17 cellular contexts compared by ENCODE assay signal in the genomic region with DNA sequence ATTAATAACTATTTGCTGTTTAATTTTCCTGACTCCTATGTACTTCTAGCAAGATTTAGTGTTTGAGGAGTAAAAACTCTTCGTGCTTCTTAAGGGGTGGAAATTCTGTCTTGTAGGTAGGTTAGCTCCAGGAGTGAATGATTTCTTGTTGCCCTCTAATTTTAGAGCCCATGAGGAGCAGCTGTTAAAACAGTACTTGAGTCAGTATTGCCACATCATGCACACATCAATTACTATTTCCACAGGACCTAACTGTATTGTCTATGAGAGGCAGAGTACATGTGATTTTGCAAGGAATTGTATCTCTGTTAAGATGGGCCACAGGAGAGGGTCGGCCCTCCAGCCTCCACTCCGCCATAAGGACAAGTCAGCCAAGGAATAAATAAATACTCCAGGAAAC.
"Had no signal": no experiment of that assay in that cellular context is flagged by ENCODE, and none has a peak within 500 bp of the region (broad histone marks: within the 10 kb centered on the region; RNA-seq: fewer than 3 reads in every experiment).

No MANE protein-coding gene starts in this region.

- H3K9me3 Mint-ChIP-seq: activated naive CD8-positive, alpha-beta T cell treated with anti-CD3 and anti-CD28 coated beads, Interleukin-2, amount 50 U/mL, for 24 hours; memory B cell; nephron; stimulated activated naive CD8-positive, alpha-beta T cell treated with anti-CD3 and anti-CD28 coated beads, Interleukin-15, Interleukin-2, amounts not matched to agents 100 ng/mL and 50 ng/mL, for 24 hours had no signal

- ATAC-seq: activated CD8-positive, alpha-beta T cell treated with anti-CD3 and anti-CD28 coated beads, Interleukin-2, amount 10 ng/mL, durations not matched to agents 7 days and 5 days; activated naive CD8-positive, alpha-beta T cell treated with anti-CD3 and anti-CD28 coated beads, Interleukin-2, amount 50 U/mL, for 24 hours had no signal

- H3K36me3 Mint-ChIP-seq: memory B cell had no signal

- H3K4me3 ChIP-seq: ascending aorta, coronary artery, upper lobe of left lung had no signal

- H3K27ac Mint-ChIP-seq: activated CD8-positive, alpha-beta T cell treated with anti-CD3 and anti-CD28 coated beads, Interleukin-2, amount 10 ng/mL, durations not matched to agents 7 days and 5 days; activated naive CD8-positive, alpha-beta T cell treated with anti-CD3 and anti-CD28 coated beads, Interleukin-2, amount 50 U/mL, for 24 hours; memory B cell; nephron; stimulated activated naive CD8-positive, alpha-beta T cell treated with anti-CD3 and anti-CD28 coated beads, Interleukin-15, Interleukin-2, amounts not matched to agents 100 ng/mL and 50 ng/mL, for 24 hours had no signal

- H3K27ac ChIP-seq: ascending aorta, coronary artery, upper lobe of left lung, WERI-Rb-1 had no signal

- H3K4me3 Mint-ChIP-seq: activated CD8-positive, alpha-beta T cell treated with anti-CD3 and anti-CD28 coated beads, Interleukin-2, amount 10 ng/mL, durations not matched to agents 7 days and 5 days; activated naive CD8-positive, alpha-beta T cell treated with anti-CD3 and anti-CD28 coated beads, Interleukin-2, amount 50 U/mL, for 24 hours; memory B cell; nephron; stimulated activated naive CD8-positive, alpha-beta T cell treated with anti-CD3 and anti-CD28 coated beads, Interleukin-15, Interleukin-2, amounts not matched to agents 100 ng/mL and 50 ng/mL, for 24 hours had no signal

- H3K9me3 ChIP-seq: ascending aorta, upper lobe of left lung had no signal

- H3K27me3 ChIP-seq: ascending aorta, upper lobe of left lung had no signal

- H3K36me3 ChIP-seq: ascending aorta, upper lobe of left lung, WERI-Rb-1 had no signal

- DNase-seq: activated CD4-positive, alpha-beta T cell treated with anti-CD3 and anti-CD28 coated beads for 4 hours; activated CD8-positive, alpha-beta memory T cell treated with anti-CD3 and anti-CD28 coated beads, Interleukin-2, amount 50 U/mL, for 48 hours; activated CD8-positive, alpha-beta T cell treated with anti-CD3 and anti-CD28 coated beads, Interleukin-2, amount 10 ng/mL, durations not matched to agents 7 days and 5 days; activated naive CD4-positive, alpha-beta T cell treated with Interleukin-2 at 50 U/mL for 16 hours; activated naive CD8-positive, alpha-beta T cell treated with anti-CD3 and anti-CD28 coated beads, Interleukin-2, amount 50 U/mL, for 24 hours; effector CD4-positive, alpha-beta T cell; foreskin melanocyte; head of caudate nucleus; stimulated activated CD4-positive, alpha-beta T cell treated with anti-CD3 and anti-CD28 coated beads, Interleukin-15, amount 100 ng/mL, for 24 hours; stimulated activated CD4-positive, alpha-beta T cell treated with anti-CD3 and anti-CD28 coated beads, Interleukin-4, amount 100 ng/mL, for 24 hours; upper lobe of left lung; WERI-Rb-1 had no signal

- H3K4me1 ChIP-seq: ascending aorta, upper lobe of left lung had no signal

- H3K4me1 Mint-ChIP-seq: activated naive CD8-positive, alpha-beta T cell treated with anti-CD3 and anti-CD28 coated beads, Interleukin-2, amount 50 U/mL, for 24 hours; memory B cell; nephron had no signal

- H3K27me3 Mint-ChIP-seq: activated naive CD8-positive, alpha-beta T cell treated with anti-CD3 and anti-CD28 coated beads, Interleukin-2, amount 50 U/mL, for 24 hours; memory B cell; stimulated activated naive CD8-positive, alpha-beta T cell treated with anti-CD3 and anti-CD28 coated beads, Interleukin-15, Interleukin-2, amounts not matched to agents 100 ng/mL and 50 ng/mL, for 24 hours had no signal
